15 cellular contexts compared by ENCODE assay signal in genomic region chr6:165846123-165846966, GRCh38.
DNase-seq lines count a peak whose midpoint lies in the region; ATAC-seq and TF ChIP-seq lines count a peak whose summit lies in the region.
"Had no signal": no experiment of that assay in that cellular context is flagged by ENCODE, and none has a peak within 500 bp of the region (broad histone marks: within the 10 kb centered on the region; RNA-seq: fewer than 3 reads in every experiment).

No MANE protein-coding gene starts in this region.

- POLR2A ChIA-PET in naive thymus-derived CD8-positive, alpha-beta T cell (lab: Charles Lee), result no interaction called here

- intact Hi-C loops in sigmoid colon (cut with DNase I) (no loop called here), spleen (cut with DNase I; ENCODE audit: low total_unique reads) (no loop called here)

- H3K27me3 Mint-ChIP-seq in naive thymus-derived CD8-positive, alpha-beta T cell, result peaks cover 35 to 80% (median 55%) of the 10 kb centered on the region in 5 donors
- H3K27me3 Mint-ChIP-seq in endodermal cell (ENCODE audit: insufficient read depth), result peaks cover 28% of the 10 kb centered on the region

- H3K27ac Mint-ChIP-seq in naive thymus-derived CD8-positive, alpha-beta T cell, result peak overlapping the region in 1 of 10 donors; percentile 38
- H3K27ac Mint-ChIP-seq in endodermal cell, result no peak overlapping the region

- H3K4me3 ChIP-seq in fibroblast of villous mesenchyme (ENCODE audit: low read depth, low read length), result peak overlapping the region; percentile 31
- H3K4me3 ChIP-seq in sigmoid colon, result peak overlapping the region; percentile 6 to 39 (median 34)
- H3K4me3 ChIP-seq in endodermal cell (ENCODE audit: low read length), result no peak overlapping the region
- peak overlapping the region in 1 of 8 donors; percentile 23 for H3K4me3 ChIP-seq in spleen
- H3K4me3 ChIP-seq: left lung, right lobe of liver had no signal

- H3K4me1 Mint-ChIP-seq in naive thymus-derived CD8-positive, alpha-beta T cell, result peaks cover 2 to 13% (median 9%) of the 10 kb centered on the region in 4 donors
- H3K4me1 Mint-ChIP-seq in endodermal cell, result peaks cover 31% of the 10 kb centered on the region

- H3K27ac ChIP-seq in sigmoid colon (peak overlapping the region in 3 of 4 donors; percentile 43 to 58 (median 47)), endodermal cell (ENCODE audit: low read depth, low read length) (no peak overlapping the region), spleen (no peak overlapping the region)
- H3K27ac ChIP-seq: left lung, right lobe of liver had no signal

- H3K9me3 ChIP-seq in sigmoid colon (no peaks in the 10 kb centered on the region), endodermal cell (ENCODE audit: control insufficient read depth, low read length) (no peaks in the 10 kb centered on the region), spleen (no peaks in the 10 kb centered on the region)
- H3K9me3 ChIP-seq: left lung, right lobe of liver had no signal

- TF ChIP-seq POLR2A in sigmoid colon (IDR thresholded peaks at IDR 0.05) (no peak), spleen (IDR thresholded peaks at IDR 0.05) (no peak)

- no peak for ATAC-seq in naive thymus-derived CD8-positive, alpha-beta T cell
- ATAC-seq: left lung had no signal

- H3K36me3 ChIP-seq in sigmoid colon (no peaks in the 10 kb centered on the region), endodermal cell (ENCODE audit: control insufficient read depth, insufficient read depth, low read length) (no peaks in the 10 kb centered on the region), spleen (no peaks in the 10 kb centered on the region)
- H3K36me3 ChIP-seq: left lung, right lobe of liver had no signal

- TF ChIP-seq CTCF in fibroblast of villous mesenchyme (IDR thresholded peaks at IDR 0.05; ENCODE audit: insufficient read depth, low read depth, low read length), result no peak
- TF ChIP-seq CTCF in sigmoid colon (IDR thresholded peaks at IDR 0.05), result no peak
- TF ChIP-seq CTCF in endodermal cell (conservative IDR thresholded peaks at IDR 0.05), result no peak
- TF ChIP-seq CTCF in spleen (IDR thresholded peaks at IDR 0.05 in 8 of 11, conservative IDR thresholded peaks at IDR 0.05 in 3 of 11), result no peak

- H3K27me3 ChIP-seq in sigmoid colon (peaks cover 0 to 5% (median 0%) of the 10 kb centered on the region in 3 donors), endodermal cell (ENCODE audit: control insufficient read depth, insufficient read depth, low read length, poor library complexity, severe bottlenecking) (peaks cover 6% of the 10 kb centered on the region), spleen (replicated peaks in 1 of 7) (peaks cover 0 to 82% (median 9%) of the 10 kb centered on the region in 7 donors)
- H3K27me3 ChIP-seq: right lobe of liver had no signal

- no peak overlapping the region for H3K4me3 Mint-ChIP-seq in naive thymus-derived CD8-positive, alpha-beta T cell
- no peak overlapping the region for H3K4me3 Mint-ChIP-seq in endodermal cell

- peak; percentile 27 for DNase-seq in COLO668 (lab: John Stamatoyannopoulos, UW; ENCODE audit: unreplicated experiment)
- DNase-seq in NCI-H2029 (lab: John Stamatoyannopoulos, UW), result peak; percentile 48
- DNase-seq in fibroblast of villous mesenchyme (ENCODE audit: low read depth), result peak; percentile 29
- no peak for DNase-seq in sigmoid colon
- no peak for DNase-seq in naive thymus-derived CD8-positive, alpha-beta T cell
- no peak for DNase-seq in endodermal cell
- DNase-seq in spleen, result no peak
- DNase-seq in T1000 (lab: John Stamatoyannopoulos, UW), result no peak
- DNase-seq: activated CD8-positive, alpha-beta memory T cell treated with anti-CD3 and anti-CD28 coated beads, Interleukin-2, amount 50 U/mL, for 4 hours; aorta; erythroblast; MV-4-11; right lobe of liver; T-helper 9 cell had no signal

- H3K4me1 ChIP-seq in sigmoid colon (peaks cover 0 to 22% (median 14%) of the 10 kb centered on the region in 4 donors), endodermal cell (ENCODE audit: control insufficient read depth, insufficient read depth, low read length) (peaks cover 9% of the 10 kb centered on the region), spleen (peaks cover 0 to 7% (median 3%) of the 10 kb centered on the region in 6 donors)

- no peaks in the 10 kb centered on the region for H3K36me3 Mint-ChIP-seq in naive thymus-derived CD8-positive, alpha-beta T cell
- H3K36me3 Mint-ChIP-seq in endodermal cell (ENCODE audit: low read depth), result no peaks in the 10 kb centered on the region

- no peak overlapping the region for H3K9ac ChIP-seq in endodermal cell (ENCODE audit: extremely low read depth, low read length, poor library complexity, severe bottlenecking)

- no peaks in the 10 kb centered on the region for H3K9me3 Mint-ChIP-seq in naive thymus-derived CD8-positive, alpha-beta T cell
- H3K9me3 Mint-ChIP-seq in endodermal cell, result no peaks in the 10 kb centered on the region

- WGBS in sigmoid colon, 2 donors, result 13 to 49% methylated on average over 22 of the region's 22 CpGs
- WGBS in endodermal cell (ENCODE audit: insufficient coverage in 1 of 2, insufficient read length in 1 of 2), 2 experiments, result 87 to 90% methylated on average over 9 to 22 of the region's 22 CpGs
- WGBS in spleen, 5 donors, result 41 to 65% (median 58%) methylated on average over 22 of the region's 22 CpGs

- TF ChIP-seq EP300 in sigmoid colon (IDR thresholded peaks at IDR 0.05), result no peak

Comparison
In these comparisons a context has a peak if more than half of its experiments do, and no peak if none do; other contexts are left out.
1. DNase-seq: peak in COLO668 (single experiment), NCI-H2029 (single experiment) and fibroblast of villous mesenchyme (single experiment); none in sigmoid colon (single experiment), naive thymus-derived CD8-positive, alpha-beta T cell (0 of 10), endodermal cell (single experiment), spleen (single experiment) and T1000 (single experiment).
2. H3K27ac ChIP-seq: peak in sigmoid colon (3 of 4); none in endodermal cell (single experiment) and spleen (0 of 8).